ENCODE assay signal across 18 cellular contexts in genomic region chr19:16202320-16203255, GRCh38. TPM values are rescaled to one million over a fixed set of nuclear protein-coding genes. Genes with fewer than 3 reads are reported as not detected.
DNase-seq lines count a peak whose midpoint lies in the region; ATAC-seq and TF ChIP-seq lines count a peak whose summit lies in the region.
"Had no signal": no experiment of that assay in that cellular context is flagged by ENCODE, and none has a peak within 500 bp of the region (broad histone marks: within the 10 kb centered on the region; RNA-seq: fewer than 3 reads in every experiment).

No MANE protein-coding gene starts in this region.

- TF ChIP-seq CTCF in right atrium auricular region (IDR thresholded peaks at IDR 0.05) (no peak), fibroblast of the aortic adventitia (IDR thresholded peaks at IDR 0.05; ENCODE audit: insufficient read depth, low read length) (no peak), type B pancreatic cell (conservative IDR thresholded peaks at IDR 0.05) (no peak), BE2C (IDR thresholded peaks at IDR 0.05; ENCODE audit: low read depth, low read length) (no peak), tibial nerve (IDR thresholded peaks at IDR 0.05) (no peak)
- TF ChIP-seq CTCF in activated CD8-positive, alpha-beta T cell treated with anti-CD3 and anti-CD28 coated beads for 36 hours (IDR thresholded peaks at IDR 0.05): no peak

- H3K36me3 ChIP-seq in right atrium auricular region: peaks cover 26% of the 10 kb centered on the region
- H3K36me3 ChIP-seq in BE2C: peaks cover 38% of the 10 kb centered on the region
- H3K36me3 ChIP-seq in tibial nerve: peaks cover 0 to 72% (median 7%) of the 10 kb centered on the region in 3 donors

- CTCF ChIA-PET in activated CD8-positive, alpha-beta T cell treated with anti-CD3 and anti-CD28 coated beads for 36 hours (lab: Charles Lee): interaction anchor here (0.9 to 1.6 kb wide), 3 partner anchors 17 to 181 kb away, joined by 3 to 7 read pairs (median 5); partner anchors contain the start of gene FAM32A

- no peak overlapping the region for H3K4me3 Mint-ChIP-seq in activated CD8-positive, alpha-beta T cell treated with anti-CD3 and anti-CD28 coated beads for 36 hours
- H3K4me3 Mint-ChIP-seq in type B pancreatic cell: peak overlapping the region; percentile 11
- H3K4me3 Mint-ChIP-seq: effector memory CD8-positive, alpha-beta T cell had no signal

- intact Hi-C loops in Right ventricle myocardium superior (cut with DNase I): no loop called here
- intact Hi-C loops in activated CD8-positive, alpha-beta T cell treated with anti-CD3 and anti-CD28 coated beads for 36 hours (cut with micrococcal nuclease): no loop called here

- H3K27me3 Mint-ChIP-seq in activated CD8-positive, alpha-beta T cell treated with anti-CD3 and anti-CD28 coated beads for 36 hours: no peaks in the 10 kb centered on the region
- no peaks in the 10 kb centered on the region for H3K27me3 Mint-ChIP-seq in type B pancreatic cell
- H3K27me3 Mint-ChIP-seq: effector memory CD8-positive, alpha-beta T cell had no signal

- H3K9me3 Mint-ChIP-seq in activated CD8-positive, alpha-beta T cell treated with anti-CD3 and anti-CD28 coated beads for 36 hours: no peaks in the 10 kb centered on the region
- H3K9me3 Mint-ChIP-seq in type B pancreatic cell: no peaks in the 10 kb centered on the region
- H3K9me3 Mint-ChIP-seq: effector memory CD8-positive, alpha-beta T cell had no signal

- H3K36me3 Mint-ChIP-seq in activated CD8-positive, alpha-beta T cell treated with anti-CD3 and anti-CD28 coated beads for 36 hours (ENCODE audit: low read depth): peaks cover 48% of the 10 kb centered on the region
- H3K36me3 Mint-ChIP-seq in type B pancreatic cell: peaks cover 5% of the 10 kb centered on the region

- H3K9me3 ChIP-seq in right atrium auricular region (no peaks in the 10 kb centered on the region), BE2C (no peaks in the 10 kb centered on the region), tibial nerve (no peaks in the 10 kb centered on the region)
- H3K9me3 ChIP-seq: gastroesophageal sphincter, prostate gland, SJCRH30, vagina had no signal

- POLR2A ChIA-PET in activated CD8-positive, alpha-beta T cell treated with anti-CD3 and anti-CD28 coated beads for 36 hours (lab: Charles Lee): interaction anchor here (1.0 to 1.6 kb wide), 5 partner anchors 12 to 127 kb away, joined by 3 to 5 read pairs (median 3); partner anchors contain the start of gene TPM4

- H3K4me1 Mint-ChIP-seq in activated CD8-positive, alpha-beta T cell treated with anti-CD3 and anti-CD28 coated beads for 36 hours (ENCODE audit: low read depth): peaks cover 65% of the 10 kb centered on the region
- H3K4me1 Mint-ChIP-seq in type B pancreatic cell (ENCODE audit: unreplicated experiment): peaks cover 10% of the 10 kb centered on the region

- DNase-seq in Right ventricle myocardium superior (peak; percentile 6), right atrium auricular region (ENCODE audit: low spot score) (no peak), fibroblast of the aortic adventitia (ENCODE audit: low read depth) (peak; percentile 27), type B pancreatic cell (ENCODE audit: extremely low spot score, unreplicated experiment) (no peak), Kasumi-1 (lab: John Stamatoyannopoulos, UW) (no peak), BE2C (no peak), tibial nerve (ENCODE audit: low spot score in 2 of 2) (no peak)
- DNase-seq in activated CD8-positive, alpha-beta T cell treated with anti-CD3 and anti-CD28 coated beads for 36 hours: no peak
- DNase-seq: effector memory CD8-positive, alpha-beta T cell; SJCRH30; stimulated activated CD8-positive, alpha-beta memory T cell treated with anti-CD3 and anti-CD28 coated beads, Interleukin-4, amount 100 ng/mL, for 48 hours had no signal

- WGBS in tibial nerve, 2 donors: 84 to 87% methylated on average over 17 to 22 of the region's 22 CpGs

- no peak for ATAC-seq in Right ventricle myocardium superior (ENCODE audit: poor library complexity)
- ATAC-seq in activated CD8-positive, alpha-beta T cell treated with anti-CD3 and anti-CD28 coated beads for 36 hours: no peak
- ATAC-seq: effector memory CD8-positive, alpha-beta T cell; gastroesophageal sphincter; HCT116 had no signal

- H3K4me3 ChIP-seq in right atrium auricular region: no peak overlapping the region
- H3K4me3 ChIP-seq in fibroblast of the aortic adventitia (ENCODE audit: low read depth, low read length): no peak overlapping the region
- H3K4me3 ChIP-seq in BE2C (ENCODE audit: low read depth, low read length): no peak overlapping the region
- H3K4me3 ChIP-seq in tibial nerve: no peak overlapping the region
- H3K4me3 ChIP-seq: gastroesophageal sphincter, prostate gland, SJCRH30, vagina had no signal

- TF ChIP-seq EP300 in tibial nerve (IDR thresholded peaks at IDR 0.05): no peak

- H3K27ac ChIP-seq in right atrium auricular region (no peak overlapping the region), tibial nerve (no peak overlapping the region)
- H3K27ac ChIP-seq: gastroesophageal sphincter, SJCRH30, vagina had no signal

- H3K27me3 ChIP-seq in right atrium auricular region (no peaks in the 10 kb centered on the region), BE2C (no peaks in the 10 kb centered on the region), tibial nerve (no peaks in the 10 kb centered on the region)
- H3K27me3 ChIP-seq: gastroesophageal sphincter, SJCRH30, vagina had no signal

- TF ChIP-seq POLR2A in tibial nerve (IDR thresholded peaks at IDR 0.05): no peak

- H3K27ac Mint-ChIP-seq in activated CD8-positive, alpha-beta T cell treated with anti-CD3 and anti-CD28 coated beads for 36 hours: peak overlapping the region; percentile 5
- no peak overlapping the region for H3K27ac Mint-ChIP-seq in type B pancreatic cell

- H3K4me1 ChIP-seq in right atrium auricular region (peaks cover 0 to 43% of the 10 kb centered on the region in 2 donors), BE2C (no peaks in the 10 kb centered on the region), tibial nerve (peaks cover 2 to 39% (median 18%) of the 10 kb centered on the region in 4 donors)
- H3K4me1 ChIP-seq: SJCRH30 had no signal

RNA-seq across cellular contexts. Expression of gene AP1M1, which starts 4.9 kb away (rescaled TPM):
- total RNA-seq in Right ventricle myocardium superior (35.6 TPM), right atrium auricular region (10 to 100 TPM; 54.8 to 70.2 TPM), fibroblast of the aortic adventitia (ENCODE audit: low replicate concordance) (7.8 and 78.5 TPM in 2 replicates), type B pancreatic cell (ENCODE audit: low replicate concordance) (39.9 and 75.0 TPM in 2 replicates), tibial nerve (100 to 1,000 TPM in 3 of 4 donors, 10 to 100 TPM in 1; 92.8 to 144 (median 109) TPM)
- total RNA-seq in activated CD8-positive, alpha-beta T cell treated with anti-CD3 and anti-CD28 coated beads for 36 hours: 100 to 1,000 TPM in 1 of 2 experiments, 10 to 100 TPM in 1; 99.0 to 108 TPM
- 218 TPM for polyA plus RNA-seq in BE2C (2012; ENCODE audit: insufficient read depth, insufficient read length, low read depth)

RNA-seq across cellular contexts. Expression of gene FAM32A, which starts 17.4 kb away (rescaled TPM):
- total RNA-seq in Right ventricle myocardium superior (33.9 TPM), right atrium auricular region (10 to 100 TPM; 56.8 to 61.7 TPM), fibroblast of the aortic adventitia (ENCODE audit: low replicate concordance) (70.6 and 89.1 TPM in 2 replicates), type B pancreatic cell (ENCODE audit: low replicate concordance) (84.6 and 89.0 TPM in 2 replicates), tibial nerve (10 to 100 TPM; 55.3 to 82.6 (median 73.0) TPM)
- total RNA-seq in activated CD8-positive, alpha-beta T cell treated with anti-CD3 and anti-CD28 coated beads for 36 hours: 10 to 100 TPM; 41.7 to 44.7 TPM
- 272 TPM for polyA plus RNA-seq in BE2C (2012; ENCODE audit: insufficient read depth, insufficient read length, low read depth)

RNA-seq across cellular contexts. Expression of gene CIB3, which starts 29.3 kb away (rescaled TPM):
- not detected for total RNA-seq in Right ventricle myocardium superior
- total RNA-seq in right atrium auricular region: not detected
- not detected for total RNA-seq in activated CD8-positive, alpha-beta T cell treated with anti-CD3 and anti-CD28 coated beads for 36 hours
- total RNA-seq in fibroblast of the aortic adventitia (ENCODE audit: low replicate concordance): not detected in 2 replicates
- total RNA-seq in type B pancreatic cell (ENCODE audit: low replicate concordance): not detected in 2 replicates
- not detected for polyA plus RNA-seq in BE2C (2012; ENCODE audit: insufficient read depth, insufficient read length, low read depth)
- total RNA-seq in tibial nerve: not detected
- total RNA-seq: aorta, gastroesophageal sphincter, M059J, mononuclear cell, prostate gland, SJCRH30, vagina had no signal

RNA-seq across cellular contexts. Expression of gene HSH2D, which starts 59.1 kb away (rescaled TPM):
- total RNA-seq in Right ventricle myocardium superior (0.32 TPM), right atrium auricular region (1 to 10 TPM in 1 of 2 donors, not detected in 1; 1.1 TPM), fibroblast of the aortic adventitia (ENCODE audit: low replicate concordance) (not detected in 2 replicates), type B pancreatic cell (ENCODE audit: low replicate concordance) (0.68 and 1.5 TPM in 2 replicates), tibial nerve (under 1 TPM in 1 of 4 donors, not detected in 3; 0.22 TPM)
- total RNA-seq in activated CD8-positive, alpha-beta T cell treated with anti-CD3 and anti-CD28 coated beads for 36 hours: 10 to 100 TPM; 23.5 to 25.5 TPM
- polyA plus RNA-seq in BE2C (2012; ENCODE audit: insufficient read depth, insufficient read length, low read depth): not detected

Comparison
In these comparisons a context has a peak if more than half of its experiments do, and no peak if none do; other contexts are left out.
1. DNase-seq: peak in Right ventricle myocardium superior (single experiment) and fibroblast of the aortic adventitia (single experiment); none in right atrium auricular region (single experiment), activated CD8-positive, alpha-beta T cell treated with anti-CD3 and anti-CD28 coated beads for 36 hours (single experiment), type B pancreatic cell (single experiment), Kasumi-1 (0 of 2), BE2C (single experiment) and tibial nerve (0 of 2).